1 cellular context compared by ENCODE assay signal in genomic region chr7:93092757-93093370, GRCh38.
TF ChIP-seq lines count a peak whose summit lies in the region.

No MANE protein-coding gene starts in this region.

TF ChIP-seq in GM23338, 12 proteins besides CTCF, POLR2A, EP300 and RAD21 (continued from another document):
- TF ChIP-seq, protein P1, sequence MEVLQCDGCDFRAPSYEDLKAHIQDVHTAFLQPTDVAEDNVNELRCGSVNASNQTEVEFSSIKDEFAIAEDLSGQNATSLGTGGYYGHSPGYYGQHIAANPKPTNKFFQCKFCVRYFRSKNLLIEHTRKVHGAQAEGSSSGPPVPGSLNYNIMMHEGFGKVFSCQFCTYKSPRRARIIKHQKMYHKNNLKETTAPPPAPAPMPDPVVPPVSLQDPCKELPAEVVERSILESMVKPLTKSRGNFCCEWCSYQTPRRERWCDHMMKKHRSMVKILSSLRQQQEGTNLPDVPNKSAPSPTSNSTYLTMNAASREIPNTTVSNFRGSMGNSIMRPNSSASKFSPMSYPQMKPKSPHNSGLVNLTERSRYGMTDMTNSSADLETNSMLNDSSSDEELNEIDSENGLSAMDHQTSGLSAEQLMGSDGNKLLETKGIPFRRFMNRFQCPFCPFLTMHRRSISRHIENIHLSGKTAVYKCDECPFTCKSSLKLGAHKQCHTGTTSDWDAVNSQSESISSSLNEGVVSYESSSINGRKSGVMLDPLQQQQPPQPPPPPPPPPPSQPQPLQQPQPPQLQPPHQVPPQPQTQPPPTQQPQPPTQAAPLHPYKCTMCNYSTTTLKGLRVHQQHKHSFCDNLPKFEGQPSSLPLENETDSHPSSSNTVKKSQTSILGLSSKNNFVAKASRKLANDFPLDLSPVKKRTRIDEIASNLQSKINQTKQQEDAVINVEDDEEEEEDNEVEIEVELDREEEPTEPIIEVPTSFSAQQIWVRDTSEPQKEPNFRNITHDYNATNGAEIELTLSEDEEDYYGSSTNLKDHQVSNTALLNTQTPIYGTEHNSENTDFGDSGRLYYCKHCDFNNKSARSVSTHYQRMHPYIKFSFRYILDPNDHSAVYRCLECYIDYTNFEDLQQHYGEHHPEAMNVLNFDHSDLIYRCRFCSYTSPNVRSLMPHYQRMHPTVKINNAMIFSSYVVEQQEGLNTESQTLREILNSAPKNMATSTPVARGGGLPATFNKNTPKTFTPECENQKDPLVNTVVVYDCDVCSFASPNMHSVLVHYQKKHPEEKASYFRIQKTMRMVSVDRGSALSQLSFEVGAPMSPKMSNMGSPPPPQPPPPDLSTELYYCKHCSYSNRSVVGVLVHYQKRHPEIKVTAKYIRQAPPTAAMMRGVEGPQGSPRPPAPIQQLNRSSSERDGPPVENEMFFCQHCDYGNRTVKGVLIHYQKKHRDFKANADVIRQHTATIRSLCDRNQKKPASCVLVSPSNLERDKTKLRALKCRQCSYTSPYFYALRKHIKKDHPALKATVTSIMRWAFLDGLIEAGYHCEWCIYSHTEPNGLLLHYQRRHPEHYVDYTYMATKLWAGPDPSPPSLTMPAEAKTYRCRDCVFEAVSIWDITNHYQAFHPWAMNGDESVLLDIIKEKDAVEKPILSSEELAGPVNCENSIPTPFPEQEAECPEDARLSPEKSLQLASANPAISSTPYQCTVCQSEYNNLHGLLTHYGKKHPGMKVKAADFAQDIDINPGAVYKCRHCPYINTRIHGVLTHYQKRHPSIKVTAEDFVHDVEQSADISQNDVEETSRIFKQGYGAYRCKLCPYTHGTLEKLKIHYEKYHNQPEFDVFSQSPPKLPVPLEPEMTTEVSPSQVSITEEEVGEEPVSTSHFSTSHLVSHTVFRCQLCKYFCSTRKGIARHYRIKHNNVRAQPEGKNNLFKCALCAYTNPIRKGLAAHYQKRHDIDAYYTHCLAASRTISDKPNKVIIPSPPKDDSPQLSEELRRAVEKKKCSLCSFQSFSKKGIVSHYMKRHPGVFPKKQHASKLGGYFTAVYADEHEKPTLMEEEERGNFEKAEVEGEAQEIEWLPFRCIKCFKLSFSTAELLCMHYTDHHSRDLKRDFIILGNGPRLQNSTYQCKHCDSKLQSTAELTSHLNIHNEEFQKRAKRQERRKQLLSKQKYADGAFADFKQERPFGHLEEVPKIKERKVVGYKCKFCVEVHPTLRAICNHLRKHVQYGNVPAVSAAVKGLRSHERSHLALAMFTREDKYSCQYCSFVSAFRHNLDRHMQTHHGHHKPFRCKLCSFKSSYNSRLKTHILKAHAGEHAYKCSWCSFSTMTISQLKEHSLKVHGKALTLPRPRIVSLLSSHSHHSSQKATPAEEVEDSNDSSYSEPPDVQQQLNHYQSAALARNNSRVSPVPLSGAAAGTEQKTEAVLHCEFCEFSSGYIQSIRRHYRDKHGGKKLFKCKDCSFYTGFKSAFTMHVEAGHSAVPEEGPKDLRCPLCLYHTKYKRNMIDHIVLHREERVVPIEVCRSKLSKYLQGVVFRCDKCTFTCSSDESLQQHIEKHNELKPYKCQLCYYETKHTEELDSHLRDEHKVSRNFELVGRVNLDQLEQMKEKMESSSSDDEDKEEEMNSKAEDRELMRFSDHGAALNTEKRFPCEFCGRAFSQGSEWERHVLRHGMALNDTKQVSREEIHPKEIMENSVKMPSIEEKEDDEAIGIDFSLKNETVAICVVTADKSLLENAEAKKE (CRISPR knock-in tag; IDR thresholded peaks at IDR 0.05), result no peak
- TF ChIP-seq STAT1 (IDR thresholded peaks at IDR 0.05; ENCODE audit: unreplicated experiment), result no peak
- TF ChIP-seq, protein P2, sequence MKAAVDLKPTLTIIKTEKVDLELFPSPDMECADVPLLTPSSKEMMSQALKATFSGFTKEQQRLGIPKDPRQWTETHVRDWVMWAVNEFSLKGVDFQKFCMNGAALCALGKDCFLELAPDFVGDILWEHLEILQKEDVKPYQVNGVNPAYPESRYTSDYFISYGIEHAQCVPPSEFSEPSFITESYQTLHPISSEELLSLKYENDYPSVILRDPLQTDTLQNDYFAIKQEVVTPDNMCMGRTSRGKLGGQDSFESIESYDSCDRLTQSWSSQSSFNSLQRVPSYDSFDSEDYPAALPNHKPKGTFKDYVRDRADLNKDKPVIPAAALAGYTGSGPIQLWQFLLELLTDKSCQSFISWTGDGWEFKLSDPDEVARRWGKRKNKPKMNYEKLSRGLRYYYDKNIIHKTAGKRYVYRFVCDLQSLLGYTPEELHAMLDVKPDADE (IDR thresholded peaks at IDR 0.05), result no peak
